In genomic region chr5:132431682-132432081, GRCh38 we compare ENCODE assay signal across 13 cellular contexts. TPM values are rescaled to one million over a fixed set of nuclear protein-coding genes. Genes with fewer than 3 reads are reported as not detected.
DNase-seq lines count a peak whose midpoint lies in the region; ATAC-seq and TF ChIP-seq lines count a peak whose summit lies in the region.
"Had no signal": no experiment of that assay in that cellular context is flagged by ENCODE, and none has a peak within 500 bp of the region (broad histone marks: within the 10 kb centered on the region; RNA-seq: fewer than 3 reads in every experiment).

No MANE protein-coding gene starts in this region.

- peak overlapping the region; percentile 98 to 100 for H3K27ac Mint-ChIP-seq in T-cell
- H3K27ac Mint-ChIP-seq in effector memory CD8-positive, alpha-beta T cell, result peak overlapping the region; percentile 96 to 99

- H3K4me1 ChIP-seq in left ventricle myocardium inferior, result peaks cover 99% of the 10 kb centered on the region
- peaks cover 84% of the 10 kb centered on the region for H3K4me1 ChIP-seq in upper lobe of right lung
- peaks cover 0 to 84% (median 47%) of the 10 kb centered on the region in 4 donors for H3K4me1 ChIP-seq in tibial nerve

- H3K27me3 ChIP-seq in left ventricle myocardium inferior (ENCODE audit: low read depth) (no peaks in the 10 kb centered on the region), upper lobe of right lung (no peaks in the 10 kb centered on the region), tibial nerve (no peaks in the 10 kb centered on the region)

- H3K9me3 ChIP-seq in left ventricle myocardium inferior (replicated peaks) (no peaks in the 10 kb centered on the region), upper lobe of right lung (no peaks in the 10 kb centered on the region), tibial nerve (no peaks in the 10 kb centered on the region)

- H3K36me3 ChIP-seq in left ventricle myocardium inferior (no peaks in the 10 kb centered on the region), upper lobe of right lung (no peaks in the 10 kb centered on the region), tibial nerve (peaks cover 0 to 3% (median 0%) of the 10 kb centered on the region in 3 donors)

- WGBS in tibial nerve, 2 donors, result 66 to 72% methylated on average over 4 of the region's 4 CpGs

- ATAC-seq in left ventricle myocardium superior (no peak), T-cell (replicated peaks in 1 of 4) (peak in 1 of 4 experiments; percentile 17), upper lobe of right lung (peak; percentile 24), GM19463 (IDR thresholded peaks at IDR 0.05; ENCODE audit: unreplicated experiment) (no peak)
- ATAC-seq in effector memory CD8-positive, alpha-beta T cell (replicated peaks), result peak; percentile 7
- ATAC-seq: activated CD4-positive, CD25-positive, alpha-beta regulatory T cell treated with anti-CD3 and anti-CD28 coated beads, Interleukin-2, amount 50 U/mL, for 24 hours had no signal

- H3K27me3 Mint-ChIP-seq in T-cell, result no peaks in the 10 kb centered on the region
- no peaks in the 10 kb centered on the region for H3K27me3 Mint-ChIP-seq in effector memory CD8-positive, alpha-beta T cell

- peaks cover 45% of the 10 kb centered on the region for H3K36me3 Mint-ChIP-seq in T-cell
- peaks cover 61% of the 10 kb centered on the region for H3K36me3 Mint-ChIP-seq in effector memory CD8-positive, alpha-beta T cell (ENCODE audit: insufficient read depth)

- intact Hi-C loops in left ventricle myocardium inferior (cut with micrococcal nuclease), result no loop called here
- intact Hi-C loops in left ventricle myocardium superior (cut with micrococcal nuclease), result no loop called here
- intact Hi-C loops in upper lobe of right lung (cut with DNase I), result no loop called here

- H3K4me1 Mint-ChIP-seq in T-cell, result peaks cover 94% of the 10 kb centered on the region in 3 donors
- H3K4me1 Mint-ChIP-seq in effector memory CD8-positive, alpha-beta T cell (ENCODE audit: low read depth in 2 of 2), result peaks cover 86 to 97% of the 10 kb centered on the region in 2 donors

- peak overlapping the region in 2 of 3 donors; percentile 2 to 60 for H3K4me3 Mint-ChIP-seq in T-cell
- H3K4me3 Mint-ChIP-seq in effector memory CD8-positive, alpha-beta T cell, result peak overlapping the region; percentile 58 to 69

- POLR2A ChIA-PET in T-cell (lab: Charles Lee), result interaction anchor here (0.7 to 1.4 kb wide), 6 partner anchors 8 to 64 kb away, joined by 3 to 4 read pairs (median 3); no protein-coding TSS in a partner anchor

- DNase-seq in left ventricle myocardium inferior (no peak), left ventricle myocardium superior (no peak), T-cell (peak in 1 of 34 experiments; percentile 9), upper lobe of right lung (no peak), tibial nerve (ENCODE audit: low spot score in 2 of 2) (no peak), NCI-H526 (lab: John Stamatoyannopoulos, UW) (no peak)
- DNase-seq in effector memory CD8-positive, alpha-beta T cell, result no peak
- DNase-seq: dermis blood vessel endothelial cell; NCI-H187; NCI-H82; stimulated activated CD4-positive, alpha-beta T cell treated with anti-CD3 and anti-CD28 coated beads, Interleukin-2, amount 100 ng/mL, for 48 hours had no signal

- TF ChIP-seq EP300 in tibial nerve (IDR thresholded peaks at IDR 0.05), result no peak

- no peak for TF ChIP-seq POLR2A in tibial nerve (IDR thresholded peaks at IDR 0.05)

- no peak overlapping the region for H3K4me3 ChIP-seq in left ventricle myocardium inferior
- H3K4me3 ChIP-seq in upper lobe of right lung, result no peak overlapping the region
- H3K4me3 ChIP-seq in tibial nerve, result no peak overlapping the region

- TF ChIP-seq CTCF in left ventricle myocardium inferior (IDR thresholded peaks at IDR 0.05; ENCODE audit: borderline replicate concordance) (no peak), upper lobe of right lung (IDR thresholded peaks at IDR 0.05) (no peak), tibial nerve (IDR thresholded peaks at IDR 0.05) (no peak)

- H3K9me3 Mint-ChIP-seq in T-cell, result no peaks in the 10 kb centered on the region
- no peaks in the 10 kb centered on the region for H3K9me3 Mint-ChIP-seq in effector memory CD8-positive, alpha-beta T cell

- peak overlapping the region; percentile 52 for H3K27ac ChIP-seq in left ventricle myocardium inferior (replicated peaks)
- H3K27ac ChIP-seq in upper lobe of right lung, result peak overlapping the region; percentile 25
- H3K27ac ChIP-seq in tibial nerve, result no peak overlapping the region

- CTCF ChIA-PET in T-cell (lab: Charles Lee), result interaction anchor here (0.6 to 1.5 kb wide), 6 partner anchors 15 to 70 kb away, joined by 3 to 4 read pairs (median 3); no protein-coding TSS in a partner anchor

RNA-seq across cellular contexts. Expression of gene IRF1, which starts 58.9 kb away (rescaled TPM):
- total RNA-seq in left ventricle myocardium inferior (10.9 TPM), left ventricle myocardium superior (12.6 TPM), T-cell (100 to 1,000 TPM; 167 to 859 (median 252) TPM), upper lobe of right lung (59.5 TPM), tibial nerve (10 to 100 TPM; 15.1 to 36.9 (median 28.4) TPM)

Comparison
In these comparisons a context has a peak if more than half of its experiments do, and no peak if none do; other contexts are left out.
1. H3K27ac ChIP-seq: peak in left ventricle myocardium inferior (single experiment) and upper lobe of right lung (single experiment); none in tibial nerve (0 of 4).
2. ATAC-seq: peak in effector memory CD8-positive, alpha-beta T cell (single experiment) and upper lobe of right lung (single experiment); none in left ventricle myocardium superior (single experiment) and GM19463 (single experiment).